33 cellular contexts compared by ENCODE assay signal in genomic region chr2:72665448-72665847, GRCh38.
"Had no signal": no experiment of that assay in that cellular context is flagged by ENCODE, and none has a peak within 500 bp of the region (broad histone marks: within the 10 kb centered on the region; RNA-seq: fewer than 3 reads in every experiment).

No MANE protein-coding gene starts in this region.

- H3K27me3 ChIP-seq: adrenal gland, ascending aorta, body of pancreas, brain microvascular endothelial cell, breast epithelium, cardiac muscle cell had no signal

- FAIRE-seq: astrocyte, bronchial epithelial cell had no signal

- H3K4me3 ChIP-seq: adrenal gland, ascending aorta, body of pancreas, breast epithelium, cardiac muscle cell had no signal

- H3K27ac ChIP-seq: adrenal gland, ascending aorta, body of pancreas, brain microvascular endothelial cell, breast epithelium, cardiac muscle cell had no signal

- DNase-seq: activated effector memory CD4-positive, alpha-beta T cell treated with anti-CD3 and anti-CD28 coated beads, Interleukin-2, amount 50 U/mL, for 16 hours; activated effector memory CD4-positive, alpha-beta T cell treated with Interleukin-2 at 50 U/mL for 16 hours; activated gamma-delta T cell; activated gamma-delta T cell treated with Interleukin-2 at 50 U/mL for 16 hours; activated naive CD4-positive, alpha-beta T cell; activated naive CD4-positive, alpha-beta T cell treated with anti-CD3 and anti-CD28 coated beads for 36 hours; activated naive CD4-positive, alpha-beta T cell treated with anti-CD3 and anti-CD28 coated beads, Interleukin-2, amount 10 ng/mL, durations not matched to agents 7 days and 5 days; activated naive CD4-positive, alpha-beta T cell treated with anti-CD3 and anti-CD28 coated beads, Interleukin-2, amount 50 U/mL, for 16 hours; activated naive CD4-positive, alpha-beta T cell treated with Interleukin-2 at 50 U/mL for 16 hours; activated naive CD8-positive, alpha-beta T cell treated with anti-CD3 and anti-CD28 coated beads for 36 hours; activated naive CD8-positive, alpha-beta T cell treated with anti-CD3 and anti-CD28 coated beads, Interleukin-2, amount 10 ng/mL, durations not matched to agents 7 days and 5 days; activated naive CD8-positive, alpha-beta T cell treated with anti-CD3 and anti-CD28 coated beads, Interleukin-2, amount 50 U/mL, for 24 hours; activated T-cell treated with anti-CD3 and anti-CD28 coated beads, Interleukin-2, amount 50 U/mL, for 24 hours; activated T-cell treated with anti-CD3 and anti-CD28 coated beads, Interleukin-2, amount 50 U/mL, for 4 hours; activated T-cell treated with anti-CD3 and anti-CD28 coated beads, Interleukin-2, amount 50 U/mL, for 48 hours; activated T-cell treated with anti-CD3 and anti-CD28 coated beads, Interleukin-2, amount 50 U/mL, for 72 hours; adrenal gland; amniotic stem cell; amygdala; anterior cingulate cortex; aorta; body of pancreas; brain microvascular endothelial cell; caudate nucleus; central memory CD4-positive, alpha-beta T cell; cerebellar nuclear complex had no signal

- ATAC-seq: activated naive CD4-positive, alpha-beta T cell treated with anti-CD3 and anti-CD28 coated beads, Interleukin-2, amount 50 U/mL, for 72 hours; activated naive CD8-positive, alpha-beta T cell treated with anti-CD3 and anti-CD28 coated beads, Interleukin-2, amount 50 U/mL, for 24 hours; activated T-cell treated with anti-CD3 and anti-CD28 coated beads, Interleukin-2, amount 50 U/mL, for 4 hours; activated T-cell treated with anti-CD3 and anti-CD28 coated beads, Interleukin-2, amount 50 U/mL, for 72 hours; activated T-helper 17 cell treated with anti-CD3 and anti-CD28 coated beads, Interleukin-2, amount 50 U/mL, for 72 hours; body of pancreas had no signal

- H3K36me3 ChIP-seq: adrenal gland, brain microvascular endothelial cell, breast epithelium, cardiac muscle cell had no signal

- H3K4me1 ChIP-seq: ascending aorta, body of pancreas, breast epithelium had no signal
